18 cellular contexts compared by ENCODE assay signal in the genomic region with DNA sequence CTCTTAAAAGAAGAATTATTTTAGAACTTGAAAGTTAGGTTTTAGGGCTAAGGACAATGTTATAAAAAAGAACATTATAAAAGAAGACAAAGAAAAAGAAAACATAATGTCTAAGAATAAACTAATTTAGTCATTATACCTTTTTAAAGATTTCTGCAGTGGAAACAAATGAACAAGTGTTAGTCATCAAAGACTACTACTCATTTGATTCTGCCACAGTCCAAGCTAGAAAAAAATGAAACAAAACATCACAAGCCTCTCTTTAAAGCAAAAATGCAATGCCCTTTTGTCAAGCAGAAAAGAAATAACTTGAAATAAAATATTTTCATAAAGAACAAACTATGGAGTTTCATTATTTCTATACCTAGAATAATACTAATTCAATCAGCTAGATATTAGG.
A peak's percentile ranks its signal among the peaks of the same experiment; 100 is the strongest.
DNase-seq lines count a peak whose midpoint lies in the region; ATAC-seq and TF ChIP-seq lines count a peak whose summit lies in the region.
"Had no signal": no experiment of that assay in that cellular context is flagged by ENCODE, and none has a peak within 500 bp of the region (broad histone marks: within the 10 kb centered on the region; RNA-seq: fewer than 3 reads in every experiment).

No MANE protein-coding gene starts in this region.

- peaks cover 14% of the 10 kb centered on the region; the same call in 1 of the 2 replicates for H3K79me2 ChIP-seq in SK-N-SH (ENCODE audit: insufficient read depth)

- H3K36me3 ChIP-seq in SK-N-SH (replicated peaks in 1 of 2; ENCODE audit: control insufficient read depth in 1 of 2, insufficient read depth in 2 of 2, low read length in 1 of 2): no peaks in the 10 kb centered on the region
- H3K36me3 ChIP-seq: right atrium auricular region, tibial nerve had no signal

- no peaks in the 10 kb centered on the region for H3K27me3 Mint-ChIP-seq in activated T-cell treated with anti-CD3 and anti-CD28 coated beads, Interleukin-2, amount 50 U/mL, for 4 hours (ENCODE audit: low read depth)
- H3K27me3 Mint-ChIP-seq in activated T-cell treated with anti-CD3 and anti-CD28 coated beads, Interleukin-2, amount 50 U/mL, for 24 hours: no peaks in the 10 kb centered on the region
- H3K27me3 Mint-ChIP-seq: activated CD8-positive, alpha-beta memory T cell treated with anti-CD3 and anti-CD28 coated beads, Interleukin-2, amount 10 ng/mL, durations not matched to agents 7 days and 5 days; CD8-positive, alpha-beta memory T cell; central memory CD8-positive, alpha-beta T cell had no signal

- no peak overlapping the region for H3K4me3 Mint-ChIP-seq in activated T-cell treated with anti-CD3 and anti-CD28 coated beads, Interleukin-2, amount 50 U/mL, for 4 hours
- no peak overlapping the region for H3K4me3 Mint-ChIP-seq in activated T-cell treated with anti-CD3 and anti-CD28 coated beads, Interleukin-2, amount 50 U/mL, for 24 hours
- H3K4me3 Mint-ChIP-seq in stimulated activated effector memory CD8-positive, alpha-beta T cell treated with anti-CD3 and anti-CD28 coated beads, Interleukin-12 subunit alpha, Interleukin-12 subunit beta, amount 100 ng/mL, for 72 hours: no peak overlapping the region
- H3K4me3 Mint-ChIP-seq: activated CD8-positive, alpha-beta memory T cell treated with anti-CD3 and anti-CD28 coated beads, Interleukin-2, amount 10 ng/mL, durations not matched to agents 7 days and 5 days; CD8-positive, alpha-beta memory T cell; central memory CD8-positive, alpha-beta T cell; neural crest cell had no signal

- no peaks in the 10 kb centered on the region for H3K9me3 ChIP-seq in SK-N-SH
- H3K9me3 ChIP-seq: right atrium auricular region, tibial nerve had no signal

- no peaks in the 10 kb centered on the region for H3K27me3 ChIP-seq in SK-N-SH (ENCODE audit: insufficient read depth)
- H3K27me3 ChIP-seq: right atrium auricular region, tibial nerve had no signal

- no peak for TF ChIP-seq RAD21 in SK-N-SH (IDR thresholded peaks at IDR 0.05; ENCODE audit: low read length)

- no peak overlapping the region for H3K4me2 ChIP-seq in SK-N-SH

- H3K27ac ChIP-seq in SK-N-SH (ENCODE audit: low read depth in 2 of 2, low read length in 1 of 2) (peak overlapping the region in 1 of 2 experiments; percentile 70; a peak in 2 of 4 replicates), epithelial cell of prostate (peak overlapping the region; percentile 81)
- H3K27ac ChIP-seq: right atrium auricular region, tibial nerve had no signal

- H3K4me1 Mint-ChIP-seq in activated T-cell treated with anti-CD3 and anti-CD28 coated beads, Interleukin-2, amount 50 U/mL, for 4 hours (ENCODE audit: low read depth): peaks cover 14% of the 10 kb centered on the region
- peaks cover 34% of the 10 kb centered on the region for H3K4me1 Mint-ChIP-seq in activated T-cell treated with anti-CD3 and anti-CD28 coated beads, Interleukin-2, amount 50 U/mL, for 24 hours (ENCODE audit: low read depth)
- H3K4me1 Mint-ChIP-seq in stimulated activated effector memory CD8-positive, alpha-beta T cell treated with anti-CD3 and anti-CD28 coated beads, Interleukin-12 subunit alpha, Interleukin-12 subunit beta, amount 100 ng/mL, for 72 hours: peaks cover 12% of the 10 kb centered on the region

- peaks cover 28% of the 10 kb centered on the region for H3F3A ChIP-seq in SK-N-SH (replicated peaks; ENCODE audit: insufficient read depth)

- no peaks in the 10 kb centered on the region for H3K9me2 ChIP-seq in SK-N-SH

- H3K27ac Mint-ChIP-seq in activated T-cell treated with anti-CD3 and anti-CD28 coated beads, Interleukin-2, amount 50 U/mL, for 24 hours: no peak overlapping the region
- H3K27ac Mint-ChIP-seq in stimulated activated effector memory CD8-positive, alpha-beta T cell treated with anti-CD3 and anti-CD28 coated beads, Interleukin-12 subunit alpha, Interleukin-12 subunit beta, amount 100 ng/mL, for 72 hours: no peak overlapping the region
- H3K27ac Mint-ChIP-seq: activated CD8-positive, alpha-beta memory T cell treated with anti-CD3 and anti-CD28 coated beads, Interleukin-2, amount 10 ng/mL, durations not matched to agents 7 days and 5 days had no signal

- H4K20me1 ChIP-seq in SK-N-SH (ENCODE audit: insufficient read depth): no peaks in the 10 kb centered on the region

- H2AFZ ChIP-seq in SK-N-SH (ENCODE audit: low read depth): no peak overlapping the region

- POLR2A ChIA-PET in SK-N-SH (lab: Yijun Ruan, JAX): no interaction called here

- CTCF ChIA-PET in SK-N-SH (lab: Yijun Ruan, JAX): interaction anchor here (0.7 to 2.6 kb wide), 2 partner anchors 201 to 243 kb away, joined by 3 to 8 read pairs; no protein-coding TSS in a partner anchor

- TF ChIP-seq EP300 in SK-N-SH (IDR thresholded peaks at IDR 0.05; ENCODE audit: borderline replicate concordance in 1 of 2, low read depth in 1 of 2, low read length in 1 of 2): no peak

- H3K36me3 Mint-ChIP-seq in activated T-cell treated with anti-CD3 and anti-CD28 coated beads, Interleukin-2, amount 50 U/mL, for 4 hours (ENCODE audit: insufficient read depth): peaks cover 5% of the 10 kb centered on the region
- H3K36me3 Mint-ChIP-seq in activated T-cell treated with anti-CD3 and anti-CD28 coated beads, Interleukin-2, amount 50 U/mL, for 24 hours (ENCODE audit: low read depth): no peaks in the 10 kb centered on the region
- H3K36me3 Mint-ChIP-seq in stimulated activated effector memory CD8-positive, alpha-beta T cell treated with anti-CD3 and anti-CD28 coated beads, Interleukin-12 subunit alpha, Interleukin-12 subunit beta, amount 100 ng/mL, for 72 hours: no peaks in the 10 kb centered on the region

- H3K9me3 Mint-ChIP-seq in activated T-cell treated with anti-CD3 and anti-CD28 coated beads, Interleukin-2, amount 50 U/mL, for 4 hours: no peaks in the 10 kb centered on the region
- no peaks in the 10 kb centered on the region for H3K9me3 Mint-ChIP-seq in activated T-cell treated with anti-CD3 and anti-CD28 coated beads, Interleukin-2, amount 50 U/mL, for 24 hours
- H3K9me3 Mint-ChIP-seq in stimulated activated effector memory CD8-positive, alpha-beta T cell treated with anti-CD3 and anti-CD28 coated beads, Interleukin-12 subunit alpha, Interleukin-12 subunit beta, amount 100 ng/mL, for 72 hours: no peaks in the 10 kb centered on the region
- H3K9me3 Mint-ChIP-seq: CD8-positive, alpha-beta memory T cell; central memory CD8-positive, alpha-beta T cell; neural crest cell had no signal

- no peak overlapping the region for H3K4me3 ChIP-seq in SK-N-SH (ENCODE audit: low read depth in 2 of 2, low read length in 1 of 2)
- H3K4me3 ChIP-seq: right atrium auricular region, tibial nerve had no signal

- peak; percentile 43 to 51 for ATAC-seq in activated T-cell treated with anti-CD3 and anti-CD28 coated beads, Interleukin-2, amount 50 U/mL, for 4 hours
- ATAC-seq in stimulated activated effector memory CD8-positive, alpha-beta T cell treated with anti-CD3 and anti-CD28 coated beads, Interleukin-12 subunit alpha, Interleukin-12 subunit beta, amount 100 ng/mL, for 72 hours: peak; percentile 71
- ATAC-seq in GM21526 (IDR thresholded peaks at IDR 0.05; ENCODE audit: low FRiP score, unreplicated experiment) (no peak), GM18861 (IDR thresholded peaks at IDR 0.05; ENCODE audit: unreplicated experiment) (no peak)
- ATAC-seq: activated CD8-positive, alpha-beta memory T cell treated with anti-CD3 and anti-CD28 coated beads, Interleukin-2, amount 10 ng/mL, durations not matched to agents 7 days and 5 days; Panc1 had no signal

- no peak overlapping the region for H3K9ac ChIP-seq in SK-N-SH

- DNase-seq in activated T-cell treated with anti-CD3 and anti-CD28 coated beads, Interleukin-2, amount 50 U/mL, for 4 hours: no peak
- DNase-seq in activated T-cell treated with anti-CD3 and anti-CD28 coated beads, Interleukin-2, amount 50 U/mL, for 24 hours: no peak
- DNase-seq in SK-N-SH (no peak), epithelial cell of prostate (ENCODE audit: low read depth, low spot score) (no peak), EL (no peak)
- no peak for DNase-seq in stimulated activated effector memory CD8-positive, alpha-beta T cell treated with anti-CD3 and anti-CD28 coated beads, Interleukin-12 subunit alpha, Interleukin-12 subunit beta, amount 100 ng/mL, for 72 hours (ENCODE audit: low spot score in 2 of 2)
- DNase-seq: activated CD8-positive, alpha-beta memory T cell treated with anti-CD3 and anti-CD28 coated beads, Interleukin-2, amount 10 ng/mL, durations not matched to agents 7 days and 5 days; activated naive CD4-positive, alpha-beta T cell; CD8-positive, alpha-beta memory T cell; NCI-H526 treated with DMSO at 0.1 percent for 48 hours; stimulated activated CD4-positive, alpha-beta T cell treated with anti-CD3 and anti-CD28 coated beads, Interleukin-2, amount 100 ng/mL, for 24 hours had no signal

- H3K4me1 ChIP-seq in SK-N-SH (ENCODE audit: control insufficient read depth in 1 of 2, insufficient read depth in 2 of 2, low read depth in 1 of 2, low read length in 1 of 2): peaks cover 2 to 23% of the 10 kb centered on the region in 2 experiments

- no peak for TF ChIP-seq CTCF in SK-N-SH (IDR thresholded peaks at IDR 0.05)

TF ChIP-seq in SK-N-SH, 30 proteins besides CTCF, POLR2A, EP300 and RAD21:
- TF ChIP-seq MXI1 (IDR thresholded peaks at IDR 0.05; ENCODE audit: low read depth, low read length) (no peak), JUND (IDR thresholded peaks at IDR 0.05) (no peak), FOSL2 (IDR thresholded peaks at IDR 0.05; ENCODE audit: borderline replicate concordance, low read depth) (peak; percentile 23; the same call in 1 of the 2 replicates), TAF1 (IDR thresholded peaks at IDR 0.05; ENCODE audit: borderline replicate concordance, low read depth, low read length) (no peak), GABPA (IDR thresholded peaks at IDR 0.05; ENCODE audit: low read depth) (no peak)
- TF ChIP-seq, protein P1, sequence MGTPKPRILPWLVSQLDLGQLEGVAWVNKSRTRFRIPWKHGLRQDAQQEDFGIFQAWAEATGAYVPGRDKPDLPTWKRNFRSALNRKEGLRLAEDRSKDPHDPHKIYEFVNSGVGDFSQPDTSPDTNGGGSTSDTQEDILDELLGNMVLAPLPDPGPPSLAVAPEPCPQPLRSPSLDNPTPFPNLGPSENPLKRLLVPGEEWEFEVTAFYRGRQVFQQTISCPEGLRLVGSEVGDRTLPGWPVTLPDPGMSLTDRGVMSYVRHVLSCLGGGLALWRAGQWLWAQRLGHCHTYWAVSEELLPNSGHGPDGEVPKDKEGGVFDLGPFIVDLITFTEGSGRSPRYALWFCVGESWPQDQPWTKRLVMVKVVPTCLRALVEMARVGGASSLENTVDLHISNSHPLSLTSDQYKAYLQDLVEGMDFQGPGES (IDR thresholded peaks at IDR 0.05; ENCODE audit: low read depth, low read length): no peak
TF ChIP-seq in SK-N-SH: peak in this region for 1.

Comparison
In these comparisons a context has a peak if more than half of its experiments do, and no peak if none do; other contexts are left out.
1. ATAC-seq: peak in activated T-cell treated with anti-CD3 and anti-CD28 coated beads, Interleukin-2, amount 50 U/mL, for 4 hours (2 of 2) and stimulated activated effector memory CD8-positive, alpha-beta T cell treated with anti-CD3 and anti-CD28 coated beads, Interleukin-12 subunit alpha, Interleukin-12 subunit beta, amount 100 ng/mL, for 72 hours (single experiment); none in GM21526 (single experiment) and GM18861 (single experiment).